8 cellular contexts compared by ENCODE assay signal in the genomic region with DNA sequence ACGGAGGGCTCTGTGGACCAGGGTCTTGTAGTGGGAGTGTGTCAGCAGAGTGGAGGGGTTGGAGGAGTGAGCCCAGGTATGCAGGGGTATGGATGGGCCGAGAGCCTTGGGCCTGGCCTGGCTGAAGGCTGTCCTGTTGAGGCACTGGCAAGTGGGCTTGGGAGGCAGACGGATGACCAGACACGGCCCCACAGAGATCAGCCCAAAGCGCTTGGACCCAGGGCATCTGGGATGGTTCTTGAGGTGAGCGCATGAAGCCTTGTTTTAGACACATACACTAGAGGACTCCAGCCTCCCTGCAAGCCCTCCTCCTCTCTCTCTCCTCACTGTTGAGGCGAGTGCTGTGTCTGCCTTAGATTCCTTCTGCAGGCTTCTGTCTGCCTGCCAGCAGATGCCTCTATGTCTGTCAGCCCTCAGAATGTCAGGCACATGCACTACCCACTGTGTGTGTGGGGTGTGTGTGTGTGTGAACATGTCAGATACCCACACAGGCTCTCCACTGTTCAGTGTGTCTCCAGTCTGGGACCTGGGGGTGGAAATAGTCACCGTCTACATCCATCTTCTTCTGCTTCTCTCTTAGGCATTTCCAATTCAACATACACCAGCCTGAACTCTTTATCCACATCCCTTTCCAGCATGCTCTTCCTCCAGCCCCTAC.
DNase-seq lines count a peak whose midpoint lies in the region; ATAC-seq, FAIRE-seq and TF ChIP-seq lines count a peak whose summit lies in the region.
"Not testable (repeated sequence)": the region's sequence is repeated elsewhere in the genome, so short reads cannot be mapped to it uniquely, and the experiment has no call there.

No MANE protein-coding gene starts in this region.

- in situ Hi-C loops in GM23248 (cut with MboI): not testable (repeated sequence)

- POLR2A ChIA-PET in BJ (lab: Charles Lee): not testable (repeated sequence)

- not testable (repeated sequence) for FAIRE-seq in bronchial epithelial cell (lab: Jason Lieb, UNC)

- not testable (repeated sequence) for H3K4me3 ChIP-seq in BJ (ENCODE audit: low read depth, low read length); GM23248; bronchial epithelial cell (ENCODE audit: low read depth, low read length); cardiac muscle cell; mucosa of descending colon; upper lobe of left lung

- not testable (repeated sequence) for H3K4me1 ChIP-seq in GM23248 (ENCODE audit: insufficient read depth); cardiac muscle cell (ENCODE audit: low read depth); mucosa of descending colon (ENCODE audit: low read depth); upper lobe of left lung

- H3F3A ChIP-seq in GM23248 (ENCODE audit: insufficient read depth): not testable (repeated sequence)

- H3K9me2 ChIP-seq in GM23248 (ENCODE audit: insufficient read depth): not testable (repeated sequence)

- not testable (repeated sequence) for TF ChIP-seq POLR2A in upper lobe of left lung (IDR thresholded peaks at IDR 0.05)

- TF ChIP-seq CTCF in BJ (IDR thresholded peaks at IDR 0.05; ENCODE audit: insufficient read depth, low read depth, low read length) (peak; percentile 28), bronchial epithelial cell (IDR thresholded peaks at IDR 0.05; ENCODE audit: insufficient read depth, low read length, severe bottlenecking) (peak; percentile 22), cardiac muscle cell (IDR thresholded peaks at IDR 0.05; ENCODE audit: low read depth, low read length) (peak; percentile 11)
- not testable (repeated sequence) for TF ChIP-seq CTCF in mucosa of descending colon (IDR thresholded peaks at IDR 0.05); upper lobe of left lung (IDR thresholded peaks at IDR 0.05)

- H3K27me3 ChIP-seq in BJ (ENCODE audit: control insufficient read depth, insufficient read depth, low read length); GM23248 (replicated peaks; ENCODE audit: insufficient read depth); bronchial epithelial cell (ENCODE audit: control insufficient read depth, insufficient read depth, low read length); cardiac muscle cell; upper lobe of left lung: not testable (repeated sequence)

- H4K20me1 ChIP-seq in GM23248 (ENCODE audit: insufficient read depth): not testable (repeated sequence)

- H3K9ac ChIP-seq in GM23248: not testable (repeated sequence)

- H3K27ac ChIP-seq in GM23248, cardiac muscle cell, upper lobe of left lung: not testable (repeated sequence)

- not testable (repeated sequence) for H3K36me3 ChIP-seq in BJ (ENCODE audit: control insufficient read depth, insufficient read depth, low read length); GM23248 (ENCODE audit: low read depth); bronchial epithelial cell (ENCODE audit: control insufficient read depth, insufficient read depth, low read length); cardiac muscle cell; mucosa of descending colon (ENCODE audit: low read depth); upper lobe of left lung

- not testable (repeated sequence) for H3K79me2 ChIP-seq in GM23248 (ENCODE audit: insufficient read depth)

- H2AFZ ChIP-seq in GM23248: not testable (repeated sequence)

- not testable (repeated sequence) for TF ChIP-seq EP300 in upper lobe of left lung (IDR thresholded peaks at IDR 0.05)

- DNase-seq in BJ (ENCODE audit: low read depth); bronchial epithelial cell (ENCODE audit: low read depth); cardiac muscle cell (ENCODE audit: low read depth in 1 of 2, low spot score in 1 of 2); mucosa of descending colon; upper lobe of left lung: not testable (repeated sequence)
- peak; percentile 9 for DNase-seq in GM23248
- DNase-seq in NCI-H226: peak; percentile 1
- peak; percentile 11 to 19 for DNase-seq in activated CD4-positive, alpha-beta T cell treated with anti-CD3 and anti-CD28 coated beads, Interleukin-2, amount 50 U/mL, for 48 hours

- H3K9me3 ChIP-seq in GM23248 (ENCODE audit: low read depth); cardiac muscle cell (ENCODE audit: low read depth); mucosa of descending colon; upper lobe of left lung: not testable (repeated sequence)

- not testable (repeated sequence) for H3K4me2 ChIP-seq in GM23248 (ENCODE audit: unreplicated experiment)

- ATAC-seq in mucosa of descending colon (peak; percentile 25), upper lobe of left lung (ENCODE audit: low FRiP score in 2 of 2) (peak; percentile 21 to 64)

- CTCF ChIA-PET in BJ (lab: Yijun Ruan, JAX): not testable (repeated sequence)

- 70 to 71% methylated on average over 6 to 7 of the region's 8 CpGs for WGBS in GM23248 (ENCODE audit: low coverage in 1 of 2, low lambda C conversion rate in 2 of 2, missing lambda C conversion rate in 2 of 2), 2 experiments
- WGBS in upper lobe of left lung, 2 donors: 76 to 82% methylated on average over 2 to 6 of the region's 8 CpGs

- intact Hi-C loops in mucosa of descending colon (cut with DNase I, micrococcal nuclease): not testable (repeated sequence)
